Comparison of ENCODE assay signal across 8 cellular contexts in genomic region chr16:88810868-88811599, GRCh38. TPM values are rescaled to one million over a fixed set of nuclear protein-coding genes. Genes with fewer than 3 reads are reported as not detected.
A peak's percentile ranks its signal among the peaks of the same experiment; 100 is the strongest.
DNase-seq lines count a peak whose midpoint lies in the region; FAIRE-seq and TF ChIP-seq lines count a peak whose summit lies in the region.

No MANE protein-coding gene starts in this region.

- peak overlapping the region; percentile 85 for H3K4me3 ChIP-seq in neutrophil (ENCODE audit: low read depth in 1 of 2, low read length in 1 of 2)

- peak overlapping the region; percentile 90 for H3K4me3 Mint-ChIP-seq in activated naive CD4-positive, alpha-beta T cell treated with anti-CD3 and anti-CD28 coated beads, Interleukin-2, amount 10 ng/mL, durations not matched to agents 7 days and 5 days
- peak overlapping the region; percentile 90 for H3K4me3 Mint-ChIP-seq in type B pancreatic cell

- peak overlapping the region; percentile 99 for H3K27ac Mint-ChIP-seq in activated naive CD4-positive, alpha-beta T cell treated with anti-CD3 and anti-CD28 coated beads, Interleukin-2, amount 10 ng/mL, durations not matched to agents 7 days and 5 days
- H3K27ac Mint-ChIP-seq in type B pancreatic cell, result peak overlapping the region; percentile 76

- no peak for TF ChIP-seq CTCF in GM20000 (IDR thresholded peaks at IDR 0.05; ENCODE audit: extremely low read depth, missing control alignments)
- TF ChIP-seq CTCF in neutrophil (IDR thresholded peaks at IDR 0.05), result no peak
- no peak for TF ChIP-seq CTCF in type B pancreatic cell (conservative IDR thresholded peaks at IDR 0.05)

- no peaks in the 10 kb centered on the region for H3K27me3 ChIP-seq in neutrophil

- H3K36me3 Mint-ChIP-seq in activated naive CD4-positive, alpha-beta T cell treated with anti-CD3 and anti-CD28 coated beads, Interleukin-2, amount 10 ng/mL, durations not matched to agents 7 days and 5 days, result peaks cover 18% of the 10 kb centered on the region
- no peaks in the 10 kb centered on the region for H3K36me3 Mint-ChIP-seq in type B pancreatic cell

- H3K27me3 Mint-ChIP-seq in activated naive CD4-positive, alpha-beta T cell treated with anti-CD3 and anti-CD28 coated beads, Interleukin-2, amount 10 ng/mL, durations not matched to agents 7 days and 5 days, result no peaks in the 10 kb centered on the region
- no peaks in the 10 kb centered on the region for H3K27me3 Mint-ChIP-seq in type B pancreatic cell

- peak overlapping the region; percentile 82 for H3K27ac ChIP-seq in neutrophil

- H3K36me3 ChIP-seq in neutrophil, result peaks cover 33% of the 10 kb centered on the region

- CTCF ChIA-PET in activated naive CD4-positive, alpha-beta T cell treated with anti-CD3 and anti-CD28 coated beads, Interleukin-2, amount 10 ng/mL, durations not matched to agents 7 days and 5 days (lab: Charles Lee), result interaction anchor here (1.0 to 2.3 kb wide), 5 partner anchors 29 to 405 kb away, joined by 4 to 12 read pairs (median 5); no protein-coding TSS in a partner anchor

- FAIRE-seq in frontal cortex (lab: Jason Lieb, UNC), result no peak

- peaks cover 29% of the 10 kb centered on the region for H3K4me1 Mint-ChIP-seq in activated naive CD4-positive, alpha-beta T cell treated with anti-CD3 and anti-CD28 coated beads, Interleukin-2, amount 10 ng/mL, durations not matched to agents 7 days and 5 days
- H3K4me1 Mint-ChIP-seq in type B pancreatic cell (ENCODE audit: unreplicated experiment), result peaks cover 3% of the 10 kb centered on the region

- DNase-seq in DMS79 treated with DMSO at 0.1 percent for 48 hours (lab: John Stamatoyannopoulos, UW) (peak; percentile 31), GM20000 (ENCODE audit: low spot score) (peak; percentile 88), HK-2 (ENCODE audit: unreplicated experiment) (peak; percentile 76), OCI-M1 (lab: John Stamatoyannopoulos, UW) (peak; percentile 81), frontal cortex (ENCODE audit: low spot score in 2 of 2) (peak; percentile 93 to 94), type B pancreatic cell (ENCODE audit: extremely low spot score, unreplicated experiment) (no peak)
- peak; percentile 79 for DNase-seq in activated naive CD4-positive, alpha-beta T cell treated with anti-CD3 and anti-CD28 coated beads, Interleukin-2, amount 10 ng/mL, durations not matched to agents 7 days and 5 days

- no peaks in the 10 kb centered on the region for H3K9me3 Mint-ChIP-seq in activated naive CD4-positive, alpha-beta T cell treated with anti-CD3 and anti-CD28 coated beads, Interleukin-2, amount 10 ng/mL, durations not matched to agents 7 days and 5 days
- H3K9me3 Mint-ChIP-seq in type B pancreatic cell, result no peaks in the 10 kb centered on the region

- peaks cover 33 to 40% of the 10 kb centered on the region in 2 experiments for H3K4me1 ChIP-seq in neutrophil (ENCODE audit: control insufficient read depth in 1 of 2, insufficient read depth in 1 of 2, low read depth in 1 of 2, low read length in 1 of 2)

- no peaks in the 10 kb centered on the region for H3K9me3 ChIP-seq in neutrophil

RNA-seq across cellular contexts. Expression of gene APRT, which starts 0.7 kb away (rescaled TPM):
- total RNA-seq in frontal cortex (15.9 TPM), type B pancreatic cell (ENCODE audit: low replicate concordance) (116 and 153 TPM in 2 replicates)

RNA-seq across cellular contexts. Expression of gene CDT1, which starts 7.4 kb away (rescaled TPM):
- 1.2 TPM for total RNA-seq in frontal cortex
- total RNA-seq in type B pancreatic cell (ENCODE audit: low replicate concordance), result 17.7 and 36.8 TPM in 2 replicates

RNA-seq across cellular contexts. Expression of gene PIEZO1, which starts 26.0 kb away (rescaled TPM):
- total RNA-seq in frontal cortex (4.1 TPM), type B pancreatic cell (ENCODE audit: low replicate concordance) (33.3 and 94.7 TPM in 2 replicates)

RNA-seq across cellular contexts. Expression of gene GALNS, which starts 45.7 kb away (rescaled TPM):
- total RNA-seq in frontal cortex (5.7 TPM), type B pancreatic cell (ENCODE audit: low replicate concordance) (30.2 and 32.5 TPM in 2 replicates)

RNA-seq across cellular contexts. Expression of gene TRAPPC2L, which starts 45.9 kb away (rescaled TPM):
- total RNA-seq in frontal cortex (26.5 TPM), type B pancreatic cell (ENCODE audit: low replicate concordance) (80.4 and 91.4 TPM in 2 replicates)
